ENCODE assay signal across 20 cellular contexts in the genomic region with DNA sequence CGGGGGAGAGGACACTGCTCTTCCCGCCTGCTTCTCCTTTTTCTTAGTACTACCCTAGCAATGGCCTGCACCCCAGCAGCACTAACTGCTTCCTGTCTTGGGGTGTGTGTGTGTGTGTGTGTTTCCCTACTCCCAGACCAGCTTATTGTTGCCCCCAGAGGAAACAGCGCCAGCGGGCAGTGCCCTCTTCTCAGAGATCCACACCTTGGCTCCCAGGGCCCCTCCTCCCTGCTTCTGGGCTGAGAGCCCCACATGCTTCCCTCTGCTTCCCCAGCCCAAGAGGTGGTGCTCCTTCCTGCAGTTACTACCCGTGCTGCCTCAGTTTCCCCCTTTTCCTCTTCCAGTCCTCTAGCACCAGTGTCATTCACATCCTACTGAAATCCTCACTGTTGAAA. TPM values are rescaled to one million over a fixed set of nuclear protein-coding genes. Genes with fewer than 3 reads are reported as not detected.
"Had no signal": no experiment of that assay in that cellular context is flagged by ENCODE, and none has a peak within 500 bp of the region (broad histone marks: within the 10 kb centered on the region; RNA-seq: fewer than 3 reads in every experiment).

No MANE protein-coding gene starts in this region.

- H3K4me2 ChIP-seq: hepatocyte had no signal

- H3K27me3 ChIP-seq: esophagus muscularis mucosa, hepatocyte had no signal

- H3K9me3 Mint-ChIP-seq: activated CD4-positive, alpha-beta T cell treated with anti-CD3 and anti-CD28 coated beads, Interleukin-2, amount 10 ng/mL, durations not matched to agents 7 days and 5 days; activated T-helper 1 cell treated with anti-CD3 and anti-CD28 coated beads, Interleukin-12 subunit alpha, Interleukin-12 subunit beta, Interleukin-2, Interleukin-4 antibody, amounts not matched to agents 30 ng/mL and 10 ng/mL and 1 ng/mL, durations not matched to agents 14 hours and 24 hours and 36 hours; naive thymus-derived CD8-positive, alpha-beta T cell; T-cell had no signal

- ATAC-seq: left lobe of liver; naive thymus-derived CD8-positive, alpha-beta T cell; T-cell had no signal

- DNase-seq: activated CD4-positive, alpha-beta T cell treated with anti-CD3 and anti-CD28 coated beads, Interleukin-2, amount 10 ng/mL, durations not matched to agents 7 days and 5 days; activated CD4-positive, CD25-positive, alpha-beta regulatory T cell; activated CD8-positive, alpha-beta memory T cell treated with anti-CD3 and anti-CD28 coated beads, Interleukin-2, amount 50 U/mL, for 48 hours; activated naive CD4-positive, alpha-beta T cell treated with Interleukin-2 at 50 U/mL for 16 hours; mammary epithelial cell; naive thymus-derived CD8-positive, alpha-beta T cell; right cardiac atrium; stimulated activated CD4-positive, alpha-beta T cell treated with anti-CD3 and anti-CD28 coated beads, Interleukin-1b, Interleukin-23, amount 100 ng/mL, for 48 hours; T-cell; T-helper 9 cell had no signal

- H3K4me3 Mint-ChIP-seq: activated CD4-positive, alpha-beta T cell treated with anti-CD3 and anti-CD28 coated beads, Interleukin-2, amount 10 ng/mL, durations not matched to agents 7 days and 5 days; activated T-helper 1 cell treated with anti-CD3 and anti-CD28 coated beads, Interleukin-12 subunit alpha, Interleukin-12 subunit beta, Interleukin-2, Interleukin-4 antibody, amounts not matched to agents 30 ng/mL and 10 ng/mL and 1 ng/mL, durations not matched to agents 14 hours and 24 hours and 36 hours; naive thymus-derived CD8-positive, alpha-beta T cell; T-cell had no signal

- H3K4me3 ChIP-seq: esophagus muscularis mucosa, hepatocyte, prostate gland, SK-N-MC had no signal

- H3K4me1 ChIP-seq: prostate gland had no signal

- H3K27ac Mint-ChIP-seq: T-cell had no signal

- H3K36me3 ChIP-seq: prostate gland had no signal

- H3K27me3 Mint-ChIP-seq: activated CD4-positive, alpha-beta T cell treated with anti-CD3 and anti-CD28 coated beads, Interleukin-2, amount 10 ng/mL, durations not matched to agents 7 days and 5 days; naive thymus-derived CD8-positive, alpha-beta T cell; T-cell had no signal

- H3K27ac ChIP-seq: esophagus muscularis mucosa, hepatocyte, prostate gland, SK-N-MC had no signal

RNA-seq across cellular contexts. Expression of gene PVALB, which starts 45.9 kb away (rescaled TPM):
- total RNA-seq: activated CD4-positive, alpha-beta T cell treated with anti-CD3 and anti-CD28 coated beads, Interleukin-2, amount 10 ng/mL, durations not matched to agents 7 days and 5 days; activated T-helper 1 cell treated with anti-CD3 and anti-CD28 coated beads, Interleukin-12 subunit alpha, Interleukin-12 subunit beta, Interleukin-2, Interleukin-4 antibody, amounts not matched to agents 30 ng/mL and 10 ng/mL and 1 ng/mL, durations not matched to agents 14 hours and 24 hours and 36 hours; astrocyte; bronchial epithelial cell; esophagus muscularis mucosa; hepatocyte; mammary epithelial cell; mucosa of gallbladder; naive thymus-derived CD8-positive, alpha-beta T cell; osteoblast; right cardiac atrium; T-cell had no signal
- polyA plus RNA-seq: hepatocyte; mammary epithelial cell; naive thymus-derived CD8-positive, alpha-beta T cell; right cardiac atrium had no signal
